In the genomic region with DNA sequence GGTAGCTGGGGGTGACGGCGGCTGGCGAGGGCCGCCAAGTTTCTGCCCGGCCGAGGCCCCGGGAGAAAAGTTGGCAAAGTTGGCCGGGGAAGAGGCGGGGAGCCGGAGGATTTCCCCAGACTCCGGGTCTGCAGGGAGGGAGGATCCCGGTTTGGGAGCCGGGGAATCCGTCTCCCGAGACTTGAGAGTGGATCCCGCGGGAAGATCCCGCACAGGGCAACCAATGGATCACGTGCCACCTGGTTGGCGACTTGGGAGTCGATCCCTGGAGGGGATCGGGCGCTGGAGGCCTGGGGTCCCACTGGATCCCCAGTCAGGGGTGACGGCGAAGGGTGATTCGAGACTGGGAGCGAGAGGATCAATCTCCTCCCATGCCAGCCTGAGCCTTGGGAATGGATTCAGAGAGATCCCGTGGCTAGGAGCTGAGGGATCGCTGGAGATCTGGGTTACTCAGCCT, we compare ENCODE assay signal across 8 cellular contexts. TPM values are rescaled to one million over a fixed set of nuclear protein-coding genes. Genes with fewer than 3 reads are reported as not detected.
DNase-seq lines count a peak whose midpoint lies in the region; ATAC-seq and TF ChIP-seq lines count a peak whose summit lies in the region.

No MANE protein-coding gene starts in this region.

- peak; percentile 26 for ATAC-seq in HG03159 (IDR thresholded peaks at IDR 0.05; ENCODE audit: unreplicated experiment)

- peaks cover 10% of the 10 kb centered on the region for H3K27me3 ChIP-seq in CD4-positive, alpha-beta memory T cell (ENCODE audit: insufficient read depth, low read length)
- no peaks in the 10 kb centered on the region for H3K27me3 ChIP-seq in neural progenitor cell

- DNase-seq in CD4-positive, alpha-beta memory T cell = no peak
- no peak for DNase-seq in activated CD4-positive, alpha-beta memory T cell treated with anti-CD3 and anti-CD28 coated beads, Interleukin-2, amount 10 ng/mL, durations not matched to agents 7 days and 5 days
- DNase-seq in fibroblast of villous mesenchyme (ENCODE audit: low read depth) (peak; percentile 58), neural progenitor cell (ENCODE audit: low spot score) (peak; percentile 88)
- DNase-seq in stimulated activated CD4-positive, alpha-beta T cell treated with anti-CD3 and anti-CD28 coated beads, Interleukin-2, amount 100 ng/mL, for 24 hours = no peak
- DNase-seq in stimulated activated CD4-positive, alpha-beta T cell treated with anti-CD3 and anti-CD28 coated beads, Interleukin-4, amount 100 ng/mL, for 1 hour = no peak
- DNase-seq in activated CD4-positive, CD25-positive, alpha-beta regulatory T cell treated with anti-CD3 and anti-CD28 coated beads, Interleukin-2, amount 50 U/mL, for 72 hours = no peak

- peaks cover 30% of the 10 kb centered on the region for H3F3A ChIP-seq in neural progenitor cell (ENCODE audit: low read depth)

- intact Hi-C loops in CD4-positive, alpha-beta memory T cell (cut with micrococcal nuclease) = loop anchor here (1.0 kb wide), 1 partner anchor 95 kb away; no protein-coding TSS in a partner anchor

- H3K9me3 Mint-ChIP-seq in CD4-positive, alpha-beta memory T cell = no peaks in the 10 kb centered on the region
- H3K9me3 Mint-ChIP-seq in activated CD4-positive, alpha-beta memory T cell treated with anti-CD3 and anti-CD28 coated beads, Interleukin-2, amount 10 ng/mL, durations not matched to agents 7 days and 5 days = no peaks in the 10 kb centered on the region
- no peaks in the 10 kb centered on the region for H3K9me3 Mint-ChIP-seq in neural progenitor cell

- H3K27me3 Mint-ChIP-seq in CD4-positive, alpha-beta memory T cell = peaks cover 29 to 43% of the 10 kb centered on the region in 2 donors
- peaks cover 63% of the 10 kb centered on the region for H3K27me3 Mint-ChIP-seq in activated CD4-positive, alpha-beta memory T cell treated with anti-CD3 and anti-CD28 coated beads, Interleukin-2, amount 10 ng/mL, durations not matched to agents 7 days and 5 days
- peaks cover 17% of the 10 kb centered on the region for H3K27me3 Mint-ChIP-seq in neural progenitor cell (ENCODE audit: insufficient read depth, low read depth)

- peak overlapping the region in 1 of 2 donors; percentile 63 for H3K4me3 ChIP-seq in CD4-positive, alpha-beta memory T cell (ENCODE audit: low read length in 2 of 2)
- H3K4me3 ChIP-seq in fibroblast of villous mesenchyme (ENCODE audit: low read depth, low read length) (peak overlapping the region; percentile 77), neural progenitor cell (peak overlapping the region; percentile 80)

- no peaks in the 10 kb centered on the region for H3K36me3 Mint-ChIP-seq in CD4-positive, alpha-beta memory T cell
- peaks cover 12% of the 10 kb centered on the region for H3K36me3 Mint-ChIP-seq in activated CD4-positive, alpha-beta memory T cell treated with anti-CD3 and anti-CD28 coated beads, Interleukin-2, amount 10 ng/mL, durations not matched to agents 7 days and 5 days (ENCODE audit: low read depth)
- no peaks in the 10 kb centered on the region for H3K36me3 Mint-ChIP-seq in neural progenitor cell

- peak overlapping the region; percentile 94 for H3K4me2 ChIP-seq in neural progenitor cell

- H2AFZ ChIP-seq in neural progenitor cell (replicated peaks) = peak overlapping the region; percentile 13

- peaks cover 50% of the 10 kb centered on the region for H3K79me2 ChIP-seq in neural progenitor cell (ENCODE audit: low read depth)

- H3K4me1 ChIP-seq in CD4-positive, alpha-beta memory T cell (ENCODE audit: insufficient read depth, low read length) = peaks cover 14% of the 10 kb centered on the region
- peaks cover 24% of the 10 kb centered on the region for H3K4me1 ChIP-seq in neural progenitor cell

- peak overlapping the region; percentile 70 for H3K9ac ChIP-seq in neural progenitor cell

- POLR2A ChIA-PET in CD4-positive, alpha-beta memory T cell (lab: Charles Lee; ENCODE audit: partially characterized antibody) = no interaction called here
- POLR2A ChIA-PET in activated CD4-positive, alpha-beta memory T cell treated with anti-CD3 and anti-CD28 coated beads, Interleukin-2, amount 10 ng/mL, durations not matched to agents 7 days and 5 days (lab: Charles Lee) = interaction anchor here (0.6 to 2.0 kb wide), 6 partner anchors 32 to 104 kb away, joined by 3 to 9 read pairs (median 4); no protein-coding TSS in a partner anchor

- H4K20me1 ChIP-seq in neural progenitor cell (ENCODE audit: low read depth) = peaks cover 33% of the 10 kb centered on the region

- no peak overlapping the region for H3K27ac ChIP-seq in CD4-positive, alpha-beta memory T cell (ENCODE audit: low read depth, low read length)
- H3K27ac ChIP-seq in neural progenitor cell = peak overlapping the region; percentile 76

- CTCF ChIA-PET in CD4-positive, alpha-beta memory T cell (lab: Charles Lee; ENCODE audit: partially characterized antibody) = interaction anchor here (1.0 kb wide), 1 partner anchor 98 kb away, joined by 7 read pairs; no protein-coding TSS in a partner anchor
- CTCF ChIA-PET in activated CD4-positive, alpha-beta memory T cell treated with anti-CD3 and anti-CD28 coated beads, Interleukin-2, amount 10 ng/mL, durations not matched to agents 7 days and 5 days (lab: Charles Lee) = interaction anchor here (0.9 to 6.5 kb wide), 4 partner anchors 10 to 104 kb away, joined by 3 to 95 read pairs (median 4); no protein-coding TSS in a partner anchor

- peaks cover 6 to 34% (median 14%) of the 10 kb centered on the region in 4 donors for H3K4me1 Mint-ChIP-seq in CD4-positive, alpha-beta memory T cell
- peaks cover 54% of the 10 kb centered on the region for H3K4me1 Mint-ChIP-seq in activated CD4-positive, alpha-beta memory T cell treated with anti-CD3 and anti-CD28 coated beads, Interleukin-2, amount 10 ng/mL, durations not matched to agents 7 days and 5 days
- peaks cover 44% of the 10 kb centered on the region for H3K4me1 Mint-ChIP-seq in neural progenitor cell

- peak overlapping the region; percentile 60 to 82 (median 72) for H3K4me3 Mint-ChIP-seq in CD4-positive, alpha-beta memory T cell
- peak overlapping the region; percentile 90 for H3K4me3 Mint-ChIP-seq in activated CD4-positive, alpha-beta memory T cell treated with anti-CD3 and anti-CD28 coated beads, Interleukin-2, amount 10 ng/mL, durations not matched to agents 7 days and 5 days
- H3K4me3 Mint-ChIP-seq in neural progenitor cell = peak overlapping the region; percentile 100

- H3K9me3 ChIP-seq in CD4-positive, alpha-beta memory T cell (ENCODE audit: control insufficient read depth in 1 of 2, low read length in 2 of 2) = no peaks in the 10 kb centered on the region
- no peaks in the 10 kb centered on the region for H3K9me3 ChIP-seq in neural progenitor cell (ENCODE audit: low read depth)

- H3K27ac Mint-ChIP-seq in CD4-positive, alpha-beta memory T cell = no peak overlapping the region
- H3K27ac Mint-ChIP-seq in activated CD4-positive, alpha-beta memory T cell treated with anti-CD3 and anti-CD28 coated beads, Interleukin-2, amount 10 ng/mL, durations not matched to agents 7 days and 5 days = peak overlapping the region; percentile 14
- peak overlapping the region; percentile 97 for H3K27ac Mint-ChIP-seq in neural progenitor cell

- TF ChIP-seq CTCF in fibroblast of villous mesenchyme (IDR thresholded peaks at IDR 0.05; ENCODE audit: insufficient read depth, low read depth, low read length) (no peak), neural progenitor cell (IDR thresholded peaks at IDR 0.05) (no peak)

- no peaks in the 10 kb centered on the region for H3K36me3 ChIP-seq in CD4-positive, alpha-beta memory T cell (ENCODE audit: insufficient read depth, low read length)
- no peaks in the 10 kb centered on the region for H3K36me3 ChIP-seq in neural progenitor cell

RNA-seq across cellular contexts. Expression of a gene that starts 0.3 kb away (rescaled TPM):
- 10 to 100 TPM in 1 of 2 experiments, 1 to 10 TPM in 1; 9.6 to 10.2 TPM for total RNA-seq in CD4-positive, alpha-beta memory T cell
- polyA plus RNA-seq in CD4-positive, alpha-beta memory T cell = under 1 TPM; 0.04 to 0.68 TPM
- total RNA-seq in activated CD4-positive, alpha-beta memory T cell treated with anti-CD3 and anti-CD28 coated beads, Interleukin-2, amount 10 ng/mL, durations not matched to agents 7 days and 5 days = 10 to 100 TPM; 35.0 to 35.5 TPM
- total RNA-seq in fibroblast of villous mesenchyme (2.9 and 3.5 TPM in 2 replicates), neural progenitor cell (ENCODE audit: low replicate concordance) (17.3 and 24.2 TPM in 2 replicates)

RNA-seq across cellular contexts. Expression of a gene that starts 6.4 kb away (rescaled TPM):
- not detected for total RNA-seq in CD4-positive, alpha-beta memory T cell
- polyA plus RNA-seq in CD4-positive, alpha-beta memory T cell = not detected
- not detected for total RNA-seq in activated CD4-positive, alpha-beta memory T cell treated with anti-CD3 and anti-CD28 coated beads, Interleukin-2, amount 10 ng/mL, durations not matched to agents 7 days and 5 days
- total RNA-seq in fibroblast of villous mesenchyme (not detected in 2 replicates), neural progenitor cell (ENCODE audit: low replicate concordance) (not detected in 2 replicates)

Comparison
In these comparisons a context has a peak if more than half of its experiments do, and no peak if none do; other contexts are left out.
1. DNase-seq: peak in fibroblast of villous mesenchyme (single experiment) and neural progenitor cell (single experiment); none in CD4-positive, alpha-beta memory T cell (0 of 5), activated CD4-positive, alpha-beta memory T cell treated with anti-CD3 and anti-CD28 coated beads, Interleukin-2, amount 10 ng/mL, durations not matched to agents 7 days and 5 days (single experiment), stimulated activated CD4-positive, alpha-beta T cell treated with anti-CD3 and anti-CD28 coated beads, Interleukin-2, amount 100 ng/mL, for 24 hours (0 of 2), stimulated activated CD4-positive, alpha-beta T cell treated with anti-CD3 and anti-CD28 coated beads, Interleukin-4, amount 100 ng/mL, for 1 hour (single experiment) and activated CD4-positive, CD25-positive, alpha-beta regulatory T cell treated with anti-CD3 and anti-CD28 coated beads, Interleukin-2, amount 50 U/mL, for 72 hours (single experiment).
2. H3K27ac Mint-ChIP-seq: peak in activated CD4-positive, alpha-beta memory T cell treated with anti-CD3 and anti-CD28 coated beads, Interleukin-2, amount 10 ng/mL, durations not matched to agents 7 days and 5 days (single experiment) and neural progenitor cell (single experiment); none in CD4-positive, alpha-beta memory T cell (0 of 7).
3. Peak in every context shown above with its lines, with median percentiles within 50 percentile points of each other: H3K4me3 Mint-ChIP-seq.